ENCODE assay signal across 8 cellular contexts in genomic region chr3:122562923-122563716, GRCh38. TPM values are rescaled to one million over a fixed set of nuclear protein-coding genes. Genes with fewer than 3 reads are reported as not detected.
DNase-seq lines count a peak whose midpoint lies in the region; ATAC-seq, FAIRE-seq and TF ChIP-seq lines count a peak whose summit lies in the region.

No MANE protein-coding gene starts in this region.

- H3K27ac ChIP-seq in GM12878 (ENCODE audit: control insufficient read depth, insufficient read depth) (peak overlapping the region; percentile 82), lung (ENCODE audit: low read depth in 1 of 2, low read length in 1 of 2) (peak overlapping the region; percentile 92 to 99), urinary bladder (ENCODE audit: low read depth) (peak overlapping the region; percentile 73)

- H3K4me3 Mint-ChIP-seq in activated naive CD4-positive, alpha-beta T cell treated with anti-CD3 and anti-CD28 coated beads, Interleukin-2, amount 10 ng/mL, durations not matched to agents 7 days and 5 days = peak overlapping the region; percentile 99

- H3K4me1 ChIP-seq in GM12878 (ENCODE audit: control insufficient read depth, insufficient read depth, low read length) = peaks cover 4% of the 10 kb centered on the region; the same call in 1 of the 2 replicates
- peaks cover 4 to 10% of the 10 kb centered on the region in 2 donors for H3K4me1 ChIP-seq in lung (ENCODE audit: control insufficient read depth in 2 of 2, insufficient read depth in 2 of 2, low read length in 2 of 2)
- H3K4me1 ChIP-seq in urinary bladder (ENCODE audit: insufficient read depth) = peaks cover 5% of the 10 kb centered on the region

- H3K36me3 ChIP-seq in GM12878 (ENCODE audit: control insufficient read depth in 2 of 2, insufficient read depth in 2 of 2, low read length in 1 of 2) = peaks cover under 1 to 9% of the 10 kb centered on the region in 2 experiments; a peak in 2 of 4 replicates
- H3K36me3 ChIP-seq in lung (ENCODE audit: control insufficient read depth in 2 of 2, insufficient read depth in 2 of 2, low read length in 2 of 2) = peaks cover 11 to 24% of the 10 kb centered on the region in 2 donors
- H3K36me3 ChIP-seq in urinary bladder (ENCODE audit: insufficient read depth) = no peaks in the 10 kb centered on the region

- H3K9me3 ChIP-seq in GM12878 (replicated peaks; ENCODE audit: control insufficient read depth, insufficient read depth, low read length) (no peaks in the 10 kb centered on the region), lung (ENCODE audit: control insufficient read depth in 2 of 2, insufficient read depth in 1 of 2, low read length in 1 of 2) (no peaks in the 10 kb centered on the region)

- in situ Hi-C loops in GM12878 (cut with MboI) = no loop called here

- WGBS in GM12878 (ENCODE audit: insufficient coverage, insufficient replicate concordance, low lambda C conversion rate, missing lambda C conversion rate) = 2% methylated on average over 5 of the region's 5 CpGs
- 40 to 60% methylated on average over 5 of the region's 5 CpGs for WGBS in lung, 2 donors
- 60% methylated on average over 5 of the region's 5 CpGs for WGBS in urinary bladder

- peak overlapping the region; percentile 58 for H3K4me2 ChIP-seq in GM12878 (ENCODE audit: control insufficient read depth, insufficient read depth)

- FAIRE-seq in GM12878 (lab: Jason Lieb, UNC) = peak; percentile 27

- H3K27me3 ChIP-seq in GM12878 (replicated peaks in 1 of 2; ENCODE audit: control insufficient read depth in 2 of 2, insufficient read depth in 2 of 2, low read length in 1 of 2) (no peaks in the 10 kb centered on the region), lung (ENCODE audit: control insufficient read depth, insufficient read depth) (no peaks in the 10 kb centered on the region)

- H3K36me3 Mint-ChIP-seq in activated naive CD4-positive, alpha-beta T cell treated with anti-CD3 and anti-CD28 coated beads, Interleukin-2, amount 10 ng/mL, durations not matched to agents 7 days and 5 days = peaks cover 73% of the 10 kb centered on the region

- H3K27ac Mint-ChIP-seq in activated naive CD4-positive, alpha-beta T cell treated with anti-CD3 and anti-CD28 coated beads, Interleukin-2, amount 10 ng/mL, durations not matched to agents 7 days and 5 days = peak overlapping the region; percentile 97

- H3K4me3 ChIP-seq in GM12878 (peak overlapping the region; percentile 57), lung (peak overlapping the region; percentile 94), urinary bladder (ENCODE audit: low read depth, low read length) (peak overlapping the region; percentile 81)

- no TSS peak for BruUV-seq in GM12878 (replicated peaks; lab: Mats Ljungman, UMichigan)

- no peaks in the 10 kb centered on the region for H3K9me3 Mint-ChIP-seq in activated naive CD4-positive, alpha-beta T cell treated with anti-CD3 and anti-CD28 coated beads, Interleukin-2, amount 10 ng/mL, durations not matched to agents 7 days and 5 days

- RAD21 ChIA-PET in GM12878 (lab: Charles Lee; ENCODE audit: unreplicated experiment) = interaction anchor here (1.6 to 11.8 kb wide), 11 partner anchors 14 to 257 kb away, joined by 3 to 236 read pairs (median 10); partner anchors contain the start of genes FAM162A, PARP14 and PARP15

- H4K20me1 ChIP-seq in GM12878 (ENCODE audit: control insufficient read depth, insufficient read depth) = no peaks in the 10 kb centered on the region

- no peak for TF ChIP-seq EP300 in GM12878 (IDR thresholded peaks at IDR 0.05; ENCODE audit: borderline replicate concordance in 1 of 2, control insufficient read depth in 1 of 2, low read depth in 2 of 2, low read length in 2 of 2)

- POLR2A ChIA-PET in GM12878 (lab: Charles Lee) = interaction anchor here (0.6 to 7.0 kb wide), 7 partner anchors 9 to 116 kb away, joined by 3 to 79 read pairs (median 3); partner anchors contain the start of genes PARP14 and PARP15

- no peak for TF ChIP-seq POLR2A in GM12878 (IDR thresholded peaks at IDR 0.05; ENCODE audit: low read depth, low read length)

- H3K27me3 Mint-ChIP-seq in activated naive CD4-positive, alpha-beta T cell treated with anti-CD3 and anti-CD28 coated beads, Interleukin-2, amount 10 ng/mL, durations not matched to agents 7 days and 5 days = no peaks in the 10 kb centered on the region

- no peak for TF ChIP-seq RAD21 in GM12878 (IDR thresholded peaks at IDR 0.05; ENCODE audit: insufficient read depth, low read depth, low read length)

- peaks cover 74% of the 10 kb centered on the region for H3K4me1 Mint-ChIP-seq in activated naive CD4-positive, alpha-beta T cell treated with anti-CD3 and anti-CD28 coated beads, Interleukin-2, amount 10 ng/mL, durations not matched to agents 7 days and 5 days

- H2AFZ ChIP-seq in GM12878 (ENCODE audit: control insufficient read depth, low read depth, low read length) = no peak overlapping the region; the same call in none of the 2 replicates

- no peak for DNase-seq in activated naive CD4-positive, alpha-beta T cell treated with anti-CD3 and anti-CD28 coated beads, Interleukin-2, amount 10 ng/mL, durations not matched to agents 7 days and 5 days
- DNase-seq in activated naive CD4-positive, alpha-beta T cell treated with anti-CD3 and anti-CD28 coated beads, Interleukin-2, amount 50 U/mL, for 16 hours = no peak
- no peak for DNase-seq in GM12878 (ENCODE audit: low read depth, low spot score)
- DNase-seq in lung (ENCODE audit: low spot score) = no peak
- no peak for DNase-seq in DMS 273 treated with DMSO at 0.1 percent for 48 hours (lab: John Stamatoyannopoulos, UW)
- DNase-seq in COR-L47 (lab: John Stamatoyannopoulos, UW) = no peak

- H3K79me2 ChIP-seq in GM12878 (ENCODE audit: control insufficient read depth, insufficient read depth, low read length) = peaks cover 34% of the 10 kb centered on the region

- peak overlapping the region; percentile 96 for H3K9ac ChIP-seq in GM12878 (ENCODE audit: control insufficient read depth, insufficient read depth, low read length)

- CTCF ChIA-PET in activated naive CD4-positive, alpha-beta T cell treated with anti-CD3 and anti-CD28 coated beads, Interleukin-2, amount 10 ng/mL, durations not matched to agents 7 days and 5 days (lab: Charles Lee) = interaction anchor here (0.9 to 10.9 kb wide), 5 partner anchors 104 to 171 kb away, joined by 3 to 183 read pairs (median 3); partner anchors contain the start of gene PARP14
- CTCF ChIA-PET in GM12878 (lab: Yijun Ruan, JAX) = interaction anchor here (0.9 to 6.3 kb wide), 10 partner anchors 12 to 171 kb away, joined by 3 to 192 read pairs (median 6); partner anchors contain the start of genes PARP14 and PARP15

- intact Hi-C loops in GM12878 (cut with micrococcal nuclease; ENCODE audit: unreplicated experiment) = loop anchor here (5.0 to 10.0 kb wide), 3 partner anchors 232 to 464 kb away; partner anchors contain the start of genes HSPBAP1, SEMA5B and SLC49A4

- no peak for TF ChIP-seq CTCF in GM12878 (IDR thresholded peaks at IDR 0.05 in 2 of 3, conservative IDR thresholded peaks at IDR 0.05 in 1 of 3; ENCODE audit: control insufficient read depth in 2 of 3, extremely low read depth in 1 of 3, insufficient read depth in 1 of 3, low read depth in 3 of 3, low read length in 3 of 3)
- no peak for TF ChIP-seq CTCF in lung (IDR thresholded peaks at IDR 0.05; ENCODE audit: control extremely low read depth, extremely low read depth)

- ATAC-seq in GM12878 (peak; percentile 8), lung (ENCODE audit: insufficient read depth, low FRiP score) (no peak), GM19455 (IDR thresholded peaks at IDR 0.05; ENCODE audit: unreplicated experiment) (no peak)

- SMC1A ChIA-PET in GM12878 (lab: Charles Lee; ENCODE audit: uncharacterized antibody, unreplicated experiment) = interaction anchor here (1.0 to 13.0 kb wide), 13 partner anchors 8 to 132 kb away, joined by 3 to 250 read pairs (median 4); partner anchors contain the start of genes PARP14 and PARP15

RNA-seq across cellular contexts. Expression of gene PARP9, which starts 1.0 kb away (rescaled TPM):
- total RNA-seq in GM12878 (2013; cell fraction: nucleolus; rRNA removed) = 53.6 and 54.2 TPM in 2 replicates
- total RNA-seq in GM12878 (2014; rRNA removed) (41.3 and 54.2 TPM in 2 replicates), GM12878 (2014; rRNA removed; fragmentation: Illumina TruSeq; extraction: Trizol) (58.9 and 61.8 TPM in 2 replicates), GM12878 (2021) (46.2 and 49.6 TPM in 2 replicates), lung (10 to 100 TPM; 31.7 to 48.1 TPM), urinary bladder (30.1 TPM)
- polyA plus RNA-seq in GM12878 (2011; ENCODE audit: low read depth) = 12.1 TPM
- polyA plus RNA-seq in GM12878 (2011; rRNA removed) (122 and 154 TPM in 2 replicates), GM12878 (2014; fragmentation: Illumina TruSeq; extraction: Trizol) (69.4 and 91.3 TPM in 2 replicates), GM12878 (2014; fragmentation: Nextera tagmentation; extraction: Ambion mirVana) (10 to 100 TPM; 34.0 to 40.4 TPM), GM12878 (2014; rRNA removed) (44.8 and 56.6 TPM in 2 replicates), GM12878 (2016; fragmentation: Nextera tagmentation; extraction: Ambion mirVana) (10 to 100 TPM; 40.7 to 46.0 TPM), lung (10 to 100 TPM; 34.9 to 57.0 TPM), urinary bladder (24.1 TPM)
- 59.0 and 65.8 TPM in 2 replicates for polyA plus RNA-seq in GM12878 (2011; cell fraction: cytosol; rRNA removed)
- polyA plus RNA-seq in GM12878 (2011; cell fraction: nucleus; rRNA removed) = 72.6 and 102 TPM in 2 replicates
- polyA plus RNA-seq in GM12878 (2012) = 12.8 and 16.9 TPM in 2 replicates
- polyA minus RNA-seq in GM12878 (2011; rRNA and poly(A)+ RNA removed) = 55.6 and 64.0 TPM in 2 replicates
- 20.0 and 21.8 TPM in 2 replicates for polyA minus RNA-seq in GM12878 (2011; cell fraction: cytosol; rRNA and poly(A)+ RNA removed)
- polyA minus RNA-seq in GM12878 (2011; cell fraction: nucleus; rRNA and poly(A)+ RNA removed) = 17.0 and 20.1 TPM in 2 replicates

RNA-seq across cellular contexts. Expression of gene DTX3L, which starts 1.0 kb away (rescaled TPM):
- total RNA-seq in GM12878 (2013; cell fraction: nucleolus; rRNA removed) = 22.4 and 23.6 TPM in 2 replicates
- 28.6 and 34.6 TPM in 2 replicates for total RNA-seq in GM12878 (2014; rRNA removed)
- 40.1 and 42.9 TPM in 2 replicates for total RNA-seq in GM12878 (2014; rRNA removed; fragmentation: Illumina TruSeq; extraction: Trizol)
- 41.4 and 46.3 TPM in 2 replicates for total RNA-seq in GM12878 (2021)
- polyA plus RNA-seq in GM12878 (2011; ENCODE audit: low read depth) = 6.8 TPM
- polyA plus RNA-seq in GM12878 (2011; rRNA removed) = 15.6 and 17.0 TPM in 2 replicates
- 12.0 and 18.1 TPM in 2 replicates for polyA plus RNA-seq in GM12878 (2011; cell fraction: cytosol; rRNA removed)
- polyA plus RNA-seq in GM12878 (2011; cell fraction: nucleus; rRNA removed) = 5.0 and 7.7 TPM in 2 replicates
- 7.7 and 9.5 TPM in 2 replicates for polyA plus RNA-seq in GM12878 (2012)
- 37.9 and 45.4 TPM in 2 replicates for polyA plus RNA-seq in GM12878 (2014; fragmentation: Illumina TruSeq; extraction: Trizol)
- polyA plus RNA-seq in GM12878 (2014; fragmentation: Nextera tagmentation; extraction: Ambion mirVana) = 10 to 100 TPM in 1 of 2 experiments, 1 to 10 TPM in 1; 9.9 to 14.6 TPM
- polyA plus RNA-seq in GM12878 (2014; rRNA removed) = 19.5 and 21.8 TPM in 2 replicates
- 10 to 100 TPM; 20.0 to 21.5 TPM for polyA plus RNA-seq in GM12878 (2016; fragmentation: Nextera tagmentation; extraction: Ambion mirVana)
- polyA minus RNA-seq in GM12878 (2011; rRNA and poly(A)+ RNA removed) = 18.9 and 21.1 TPM in 2 replicates
- 15.1 and 16.9 TPM in 2 replicates for polyA minus RNA-seq in GM12878 (2011; cell fraction: cytosol; rRNA and poly(A)+ RNA removed)
- polyA minus RNA-seq in GM12878 (2011; cell fraction: nucleus; rRNA and poly(A)+ RNA removed) = 3.9 and 6.3 TPM in 2 replicates
- 10 to 100 TPM; 39.0 to 52.0 TPM for total RNA-seq in lung
- polyA plus RNA-seq in lung = 10 to 100 TPM; 18.7 to 22.3 TPM
- 31.7 TPM for total RNA-seq in urinary bladder
- 12.8 TPM for polyA plus RNA-seq in urinary bladder

RNA-seq across cellular contexts. Expression of gene PARP15, which starts 14.3 kb away (rescaled TPM):
- 378 and 381 TPM in 2 replicates for total RNA-seq in GM12878 (2013; cell fraction: nucleolus; rRNA removed)
- total RNA-seq in GM12878 (2014; rRNA removed) = 38.9 and 45.0 TPM in 2 replicates
- total RNA-seq in GM12878 (2014; rRNA removed; fragmentation: Illumina TruSeq; extraction: Trizol) = 37.2 and 41.8 TPM in 2 replicates
- total RNA-seq in GM12878 (2021) = 33.2 and 35.3 TPM in 2 replicates
- polyA plus RNA-seq in GM12878 (2011; ENCODE audit: low read depth) = 20.1 TPM
- 234 and 299 TPM in 2 replicates for polyA plus RNA-seq in GM12878 (2011; rRNA removed)
- 89.6 and 95.6 TPM in 2 replicates for polyA plus RNA-seq in GM12878 (2011; cell fraction: cytosol; rRNA removed)
- polyA plus RNA-seq in GM12878 (2011; cell fraction: nucleus; rRNA removed) = 391 and 471 TPM in 2 replicates
- polyA plus RNA-seq in GM12878 (2012) = 23.6 and 25.3 TPM in 2 replicates
- 68.7 and 104 TPM in 2 replicates for polyA plus RNA-seq in GM12878 (2014; fragmentation: Illumina TruSeq; extraction: Trizol)
- 1 to 10 TPM; 9.0 to 9.7 TPM for polyA plus RNA-seq in GM12878 (2014; fragmentation: Nextera tagmentation; extraction: Ambion mirVana)
- polyA plus RNA-seq in GM12878 (2014; rRNA removed) = 67.1 and 74.7 TPM in 2 replicates
- 10 to 100 TPM; 17.7 to 21.1 TPM for polyA plus RNA-seq in GM12878 (2016; fragmentation: Nextera tagmentation; extraction: Ambion mirVana)
- 59.2 and 75.6 TPM in 2 replicates for polyA minus RNA-seq in GM12878 (2011; rRNA and poly(A)+ RNA removed)
- polyA minus RNA-seq in GM12878 (2011; cell fraction: cytosol; rRNA and poly(A)+ RNA removed) = 23.7 and 27.7 TPM in 2 replicates
- polyA minus RNA-seq in GM12878 (2011; cell fraction: nucleus; rRNA and poly(A)+ RNA removed) = 73.7 and 76.1 TPM in 2 replicates
- total RNA-seq in lung = 1 to 10 TPM; 4.4 to 6.1 TPM
- polyA plus RNA-seq in lung = 1 to 10 TPM; 2.4 to 4.3 TPM
- total RNA-seq in urinary bladder = 1.3 TPM
- polyA plus RNA-seq in urinary bladder = 0.73 TPM

RNA-seq across cellular contexts. Expression of gene KPNA1, which starts 48.4 kb away (rescaled TPM):
- total RNA-seq in GM12878 (2013; cell fraction: nucleolus; rRNA removed) = 80.9 and 90.7 TPM in 2 replicates
- total RNA-seq in GM12878 (2014; rRNA removed) (16.1 and 18.6 TPM in 2 replicates), GM12878 (2014; rRNA removed; fragmentation: Illumina TruSeq; extraction: Trizol) (29.7 and 29.9 TPM in 2 replicates), GM12878 (2021) (52.7 and 52.8 TPM in 2 replicates), lung (10 to 100 TPM; 38.7 to 55.2 TPM), urinary bladder (38.0 TPM)
- 9.4 TPM for polyA plus RNA-seq in GM12878 (2011; ENCODE audit: low read depth)
- polyA plus RNA-seq in GM12878 (2011; rRNA removed) (45.6 and 56.3 TPM in 2 replicates), GM12878 (2014; fragmentation: Illumina TruSeq; extraction: Trizol) (50.9 and 54.9 TPM in 2 replicates), GM12878 (2014; fragmentation: Nextera tagmentation; extraction: Ambion mirVana) (1 to 10 TPM; 8.5 to 8.8 TPM), GM12878 (2014; rRNA removed) (33.4 and 37.6 TPM in 2 replicates), GM12878 (2016; fragmentation: Nextera tagmentation; extraction: Ambion mirVana) (10 to 100 TPM; 44.4 to 46.8 TPM), lung (10 to 100 TPM; 10.8 to 19.2 TPM), urinary bladder (22.5 TPM)
- polyA plus RNA-seq in GM12878 (2011; cell fraction: cytosol; rRNA removed) = 36.5 and 46.7 TPM in 2 replicates
- polyA plus RNA-seq in GM12878 (2011; cell fraction: nucleus; rRNA removed) = 36.3 and 44.2 TPM in 2 replicates
- polyA plus RNA-seq in GM12878 (2012) = 13.7 and 19.9 TPM in 2 replicates
- polyA minus RNA-seq in GM12878 (2011; rRNA and poly(A)+ RNA removed) = 43.9 and 44.5 TPM in 2 replicates
- 16.0 and 19.0 TPM in 2 replicates for polyA minus RNA-seq in GM12878 (2011; cell fraction: cytosol; rRNA and poly(A)+ RNA removed)
- polyA minus RNA-seq in GM12878 (2011; cell fraction: nucleus; rRNA and poly(A)+ RNA removed) = 12.7 and 24.3 TPM in 2 replicates

Comparison
In these comparisons a context has a peak if more than half of its experiments do, and no peak if none do; other contexts are left out.
1. RNA of gene PARP15, which starts 14.3 kb away (total RNA-seq): 33.2 to 381 TPM in GM12878; 4.4 to 6.1 TPM in lung and 1.3 TPM in urinary bladder (single experiment); every median in the first group is over 4 times any median in the second.
2. Peak in every context shown above with its lines, with median percentiles within 50 percentile points of each other: H3K27ac ChIP-seq and H3K4me3 ChIP-seq.